35 cellular contexts compared by ENCODE assay signal in the genomic region with DNA sequence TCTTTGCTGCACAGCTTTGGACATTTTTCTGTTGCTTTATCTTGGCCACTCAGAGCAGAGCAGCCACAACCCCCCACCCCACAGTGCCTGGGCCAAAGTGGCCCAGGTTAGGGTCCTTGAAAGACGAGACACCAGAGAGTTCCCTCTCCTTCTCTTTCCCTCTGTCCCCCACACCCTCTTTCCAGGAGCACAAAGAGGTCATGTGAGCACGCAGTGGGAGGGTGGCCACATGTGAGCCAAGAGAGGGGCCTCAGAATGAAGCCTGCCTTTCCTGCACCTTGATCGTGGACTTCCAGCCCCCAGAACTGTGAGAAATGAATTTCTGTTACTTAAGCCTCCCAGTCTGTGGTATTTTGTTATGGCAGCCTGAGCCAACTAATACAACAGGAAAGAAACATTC. TPM values are rescaled to one million over a fixed set of nuclear protein-coding genes. Genes with fewer than 3 reads are reported as not detected.
"Had no signal": no experiment of that assay in that cellular context is flagged by ENCODE, and none has a peak within 500 bp of the region (broad histone marks: within the 10 kb centered on the region; RNA-seq: fewer than 3 reads in every experiment).

No MANE protein-coding gene starts in this region.

- DNase-seq: dermis blood vessel endothelial cell; effector memory CD4-positive, alpha-beta T cell; erythroblast; esophagus squamous epithelium; foreskin melanocyte; glutamatergic neuron; heart right ventricle; hypothalamus; immature natural killer cell; islet precursor cell; kidney glomerular epithelial cell; left colon; left ventricle myocardium superior; lower lobe of right lung; natural killer cell; stimulated activated CD4-positive, alpha-beta T cell treated with anti-CD3 and anti-CD28 coated beads, Interleukin-12 subunit alpha, Interleukin-12 subunit beta, amount 100 ng/mL, for 4 hours; stimulated activated CD4-positive, alpha-beta T cell treated with anti-CD3 and anti-CD28 coated beads, Interleukin-1b, Interleukin-23, amount 100 ng/mL, for 48 hours; stimulated activated CD4-positive, alpha-beta T cell treated with anti-CD3 and anti-CD28 coated beads, Interleukin-4, amount 100 ng/mL, for 1 hour; stimulated activated CD8-positive, alpha-beta memory T cell treated with anti-CD3 and anti-CD28 coated beads, Interleukin-4, amount 100 ng/mL, for 48 hours; stimulated activated naive CD4-positive, alpha-beta T cell; stimulated activated naive CD8-positive, alpha-beta T cell treated with anti-CD3 and anti-CD28 coated beads, Interleukin-15, amount 100 ng/mL, for 72 hours; transverse colon had no signal

- H3K9ac ChIP-seq: parathyroid adenoma had no signal

- H3K9me3 ChIP-seq: lower lobe of right lung, suprapubic skin, transverse colon, vagina had no signal

- H3K4me2 ChIP-seq: smooth muscle cell had no signal

- H3K27ac Mint-ChIP-seq: immature natural killer cell; natural killer cell; progenitor cell of endocrine pancreas; stimulated activated naive CD8-positive, alpha-beta T cell treated with anti-CD3 and anti-CD28 coated beads, Interleukin-15, amount 100 ng/mL, for 72 hours had no signal

- H3K4me1 ChIP-seq: esophagus squamous epithelium, heart right ventricle, lower lobe of right lung, parathyroid adenoma, right atrium auricular region, suprapubic skin, transverse colon, vagina had no signal

- ATAC-seq: heart right ventricle; left colon; left ventricle myocardium superior; lower lobe of right lung; natural killer cell; sciatic nerve; stimulated activated naive CD8-positive, alpha-beta T cell treated with anti-CD3 and anti-CD28 coated beads, Interleukin-15, amount 100 ng/mL, for 72 hours had no signal

- H3K27ac ChIP-seq: coronary artery, esophagus squamous epithelium, heart right ventricle, lower lobe of right lung, parathyroid adenoma, right atrium auricular region, suprapubic skin, transverse colon, vagina had no signal

- FAIRE-seq: endometrium had no signal

- H3K4me3 Mint-ChIP-seq: immature natural killer cell; natural killer cell; stimulated activated naive CD8-positive, alpha-beta T cell treated with anti-CD3 and anti-CD28 coated beads, Interleukin-15, amount 100 ng/mL, for 72 hours had no signal

- H3K27me3 ChIP-seq: esophagus squamous epithelium, right atrium auricular region, suprapubic skin, transverse colon, vagina had no signal

- H3K36me3 ChIP-seq: esophagus squamous epithelium, heart right ventricle, lower lobe of right lung, right atrium auricular region, suprapubic skin, transverse colon, vagina had no signal

- H3K4me3 ChIP-seq: coronary artery, esophagus squamous epithelium, heart right ventricle, lower lobe of right lung, right atrium auricular region, smooth muscle cell, suprapubic skin, transverse colon, vagina had no signal

- H3K4me1 Mint-ChIP-seq: immature natural killer cell; natural killer cell; stimulated activated naive CD8-positive, alpha-beta T cell treated with anti-CD3 and anti-CD28 coated beads, Interleukin-15, amount 100 ng/mL, for 72 hours had no signal

- H3K27me3 Mint-ChIP-seq: progenitor cell of endocrine pancreas; stimulated activated naive CD8-positive, alpha-beta T cell treated with anti-CD3 and anti-CD28 coated beads, Interleukin-15, amount 100 ng/mL, for 72 hours had no signal

- H3K79me2 ChIP-seq: parathyroid adenoma had no signal

- H2AFZ ChIP-seq: parathyroid adenoma had no signal

RNA-seq across cellular contexts. Expression of gene MSMB, which starts 14.6 kb away (rescaled TPM):
- total RNA-seq: dermis blood vessel endothelial cell, heart right ventricle, left colon, left ventricle myocardium superior, mononuclear cell, natural killer cell, osteoblast, progenitor cell of endocrine pancreas, right atrium auricular region, sciatic nerve, smooth muscle cell, transverse colon, ureter, vagina had no signal
- polyA plus RNA-seq: heart right ventricle, immature natural killer cell, neural cell had no signal
